ENCODE assay signal across 33 cellular contexts in genomic region chr6:19818805-19819204, GRCh38. TPM values are rescaled to one million over a fixed set of nuclear protein-coding genes. Genes with fewer than 3 reads are reported as not detected.
"Had no signal": no experiment of that assay in that cellular context is flagged by ENCODE, and none has a peak within 500 bp of the region (broad histone marks: within the 10 kb centered on the region; RNA-seq: fewer than 3 reads in every experiment).

No MANE protein-coding gene starts in this region.

- H3K27ac ChIP-seq: heart left ventricle, left lung, lower lobe of right lung, neural progenitor cell, neutrophil, pancreas, prostate gland, sigmoid colon, testis, thyroid gland, transverse colon, upper lobe of left lung had no signal

- H3K27ac Mint-ChIP-seq: immature natural killer cell; natural killer cell; nephron progenitor cell; neural progenitor cell; stimulated activated memory B cell treated with anti-CD40 and anti-IgM and Interleukin-4, amounts not matched to agents 10 μg/mL and 1 μg/mL and 100 μg/mL, for 72 hours; stimulated activated naive CD8-positive, alpha-beta T cell treated with anti-CD3 and anti-CD28 coated beads, Interleukin-15, amount 100 ng/mL, for 72 hours had no signal

- H3K36me3 ChIP-seq: heart left ventricle, left lung, lower lobe of right lung, neural progenitor cell, neutrophil, pancreas, prostate gland, sigmoid colon, thyroid gland, transverse colon, upper lobe of left lung had no signal

- H3K4me3 Mint-ChIP-seq: immature natural killer cell; natural killer cell; nephron progenitor cell; neural progenitor cell; stimulated activated memory B cell treated with anti-CD40 and anti-IgM and Interleukin-4, amounts not matched to agents 10 μg/mL and 1 μg/mL and 100 μg/mL, for 72 hours; stimulated activated naive CD8-positive, alpha-beta T cell treated with anti-CD3 and anti-CD28 coated beads, Interleukin-15, amount 100 ng/mL, for 72 hours had no signal

- H3K27me3 ChIP-seq: left lung, neural progenitor cell, pancreas, sigmoid colon, testis, thyroid gland, transverse colon, upper lobe of left lung had no signal

- H3K36me3 Mint-ChIP-seq: natural killer cell; neural progenitor cell; stimulated activated memory B cell treated with anti-CD40 and anti-IgM and Interleukin-4, amounts not matched to agents 10 μg/mL and 1 μg/mL and 100 μg/mL, for 72 hours had no signal

- H3K9me3 ChIP-seq: left lung, lower lobe of right lung, neutrophil, pancreas, prostate gland, sigmoid colon, testis, thyroid gland, transverse colon, upper lobe of left lung had no signal

- H3K4me1 ChIP-seq: heart left ventricle, left lung, lower lobe of right lung, neural progenitor cell, pancreas, prostate gland, sigmoid colon, testis, thyroid gland, transverse colon, upper lobe of left lung had no signal

- DNase-seq: heart left ventricle; hypothalamus; immature natural killer cell; kidney; left colon; left lung; lower lobe of right lung; mammary epithelial cell; mesenchymal stem cell; natural killer cell; nephron progenitor cell; occipital lobe; pancreas; posterior cingulate gyrus; retina; right cardiac atrium; sigmoid colon; stimulated activated CD4-positive, alpha-beta T cell treated with anti-CD3 and anti-CD28 coated beads, Interleukin-1b, Interleukin-23, amount 100 ng/mL, for 48 hours; stimulated activated CD4-positive, alpha-beta T cell treated with anti-CD3 and anti-CD28 coated beads, Interleukin-2, amount 100 ng/mL, for 48 hours; stimulated activated CD4-positive, alpha-beta T cell treated with anti-CD3 and anti-CD28 coated beads, Interleukin-4, amount 100 ng/mL, for 4 hours; stimulated activated CD8-positive, alpha-beta memory T cell treated with anti-CD3 and anti-CD28 coated beads, Interleukin-4, amount 100 ng/mL, for 48 hours; stimulated activated naive CD4-positive, alpha-beta T cell treated with Interleukin-2 at 50 U/mL for 16 hours; stimulated activated naive CD8-positive, alpha-beta T cell treated with anti-CD3 and anti-CD28 coated beads, Interleukin-15, amount 100 ng/mL, for 72 hours; substantia nigra; testis; thyroid gland; transverse colon; upper lobe of left lung had no signal

- H3K4me1 Mint-ChIP-seq: immature natural killer cell; natural killer cell; stimulated activated memory B cell treated with anti-CD40 and anti-IgM and Interleukin-4, amounts not matched to agents 10 μg/mL and 1 μg/mL and 100 μg/mL, for 72 hours; stimulated activated naive CD8-positive, alpha-beta T cell treated with anti-CD3 and anti-CD28 coated beads, Interleukin-15, amount 100 ng/mL, for 72 hours had no signal

- H3K4me3 ChIP-seq: heart left ventricle, left lung, lower lobe of right lung, neural progenitor cell, pancreas, prostate gland, sigmoid colon, smooth muscle cell, testis, thyroid gland, transverse colon, upper lobe of left lung had no signal

- ATAC-seq: heart left ventricle; left colon; left lung; lower lobe of right lung; natural killer cell; pancreas; right cardiac atrium; stimulated activated memory B cell treated with anti-CD40 and anti-IgM and Interleukin-4, amounts not matched to agents 10 μg/mL and 1 μg/mL and 100 μg/mL, for 72 hours; stimulated activated naive CD8-positive, alpha-beta T cell treated with anti-CD3 and anti-CD28 coated beads, Interleukin-15, amount 100 ng/mL, for 72 hours had no signal

- H3K27me3 Mint-ChIP-seq: stimulated activated memory B cell treated with anti-CD40 and anti-IgM and Interleukin-4, amounts not matched to agents 10 μg/mL and 1 μg/mL and 100 μg/mL, for 72 hours; stimulated activated naive CD8-positive, alpha-beta T cell treated with anti-CD3 and anti-CD28 coated beads, Interleukin-15, amount 100 ng/mL, for 72 hours had no signal

RNA-seq across cellular contexts. Expression of gene ID4, which starts 18.4 kb away (rescaled TPM):
- total RNA-seq: natural killer cell had no signal
- polyA plus RNA-seq: immature natural killer cell had no signal
